ENCODE assay signal across 1 cellular context in genomic region chr10:14092749-14093148, GRCh38.
TF ChIP-seq lines count a peak whose summit lies in the region.

No MANE protein-coding gene starts in this region.

TF ChIP-seq in IMR-90, 13 proteins besides CTCF, POLR2A, EP300 and RAD21:
- TF ChIP-seq FOS (IDR thresholded peaks at IDR 0.05; ENCODE audit: low read depth, low read length), result no peak
- TF ChIP-seq RFX5 (IDR thresholded peaks at IDR 0.05; ENCODE audit: low read depth, low read length), result no peak
- no peak for TF ChIP-seq NFE2L2 (IDR thresholded peaks at IDR 0.05; ENCODE audit: low read depth, low read length)
- TF ChIP-seq MAFK (IDR thresholded peaks at IDR 0.05; ENCODE audit: low read depth, low read length), result no peak
- TF ChIP-seq MXI1 (IDR thresholded peaks at IDR 0.05; ENCODE audit: borderline replicate concordance, low read depth, low read length), result no peak
- TF ChIP-seq BHLHE40 (IDR thresholded peaks at IDR 0.05; ENCODE audit: low read depth, low read length), result no peak
- no peak for TF ChIP-seq ELK1 (IDR thresholded peaks at IDR 0.05; ENCODE audit: borderline replicate concordance, low read depth, low read length)
- no peak for TF ChIP-seq USF2 (IDR thresholded peaks at IDR 0.05; ENCODE audit: low read depth, low read length)
- no peak for TF ChIP-seq CEBPB (IDR thresholded peaks at IDR 0.05; ENCODE audit: low read depth, low read length)
- no peak for TF ChIP-seq MAZ (IDR thresholded peaks at IDR 0.05; ENCODE audit: borderline replicate concordance, low read depth, low read length)
- no peak for TF ChIP-seq RCOR1 (IDR thresholded peaks at IDR 0.05; ENCODE audit: insufficient replicate concordance, low read length)
- TF ChIP-seq SMC3 (IDR thresholded peaks at IDR 0.05; ENCODE audit: low read depth, low read length), result no peak
- no peak for TF ChIP-seq CHD1 (IDR thresholded peaks at IDR 0.05; ENCODE audit: low read depth, low read length)
